Comparison of ENCODE assay signal across 25 cellular contexts in the genomic region with DNA sequence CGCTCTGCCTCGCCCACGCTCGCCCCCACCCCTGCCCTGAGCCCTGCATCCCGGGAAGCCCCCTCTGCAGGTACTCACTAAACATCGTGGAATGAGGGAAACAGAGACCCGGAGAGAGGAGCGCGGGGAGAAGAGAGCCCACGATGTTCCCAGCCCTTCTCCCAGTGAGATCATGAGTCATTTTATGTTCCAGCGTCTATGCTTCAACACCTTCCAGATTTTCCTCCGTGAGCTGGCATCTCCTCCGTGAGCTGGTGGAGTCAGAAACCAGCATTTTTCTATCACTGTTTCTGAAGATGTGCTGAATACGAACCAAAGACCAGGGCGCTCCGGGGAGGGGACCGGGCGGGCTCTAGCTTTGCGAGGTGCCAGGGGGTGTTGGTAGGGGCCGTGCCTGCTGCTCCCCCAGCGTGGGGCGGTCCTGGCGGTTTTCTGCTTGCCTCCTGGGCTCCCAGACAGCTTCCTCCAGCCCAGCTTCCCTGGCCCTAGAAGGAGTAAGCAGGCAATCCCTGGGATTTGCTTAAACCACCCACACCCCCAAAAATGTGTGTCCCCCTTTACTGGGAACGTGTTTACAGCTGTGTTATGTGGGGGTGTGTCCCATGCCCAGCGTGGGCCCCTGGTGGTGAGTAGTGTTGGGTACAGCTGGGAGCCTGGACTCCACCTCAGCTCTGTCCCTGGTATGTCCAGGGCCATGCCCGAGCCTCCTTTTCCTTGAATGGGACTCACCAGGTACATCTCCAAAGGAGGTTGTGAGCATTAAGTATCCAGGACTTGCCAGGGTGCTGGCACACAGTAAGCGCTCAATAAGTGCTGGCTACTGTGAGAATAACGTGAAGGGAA.
DNase-seq lines count a peak whose midpoint lies in the region; ATAC-seq, FAIRE-seq and TF ChIP-seq lines count a peak whose summit lies in the region.
"Had no signal": no experiment of that assay in that cellular context is flagged by ENCODE, and none has a peak within 500 bp of the region (broad histone marks: within the 10 kb centered on the region; RNA-seq: fewer than 3 reads in every experiment).

No MANE protein-coding gene starts in this region.

- no peaks in the 10 kb centered on the region for H3K36me3 ChIP-seq in GM23338 (ENCODE audit: insufficient read depth)
- no peaks in the 10 kb centered on the region for H3K36me3 ChIP-seq in GM12878 (ENCODE audit: control insufficient read depth in 2 of 2, insufficient read depth in 2 of 2, low read length in 1 of 2)
- H3K36me3 ChIP-seq in neuronal stem cell (replicated peaks in 1 of 2; ENCODE audit: control insufficient read depth in 2 of 2, insufficient read depth in 2 of 2, low read length in 2 of 2), result no peaks in the 10 kb centered on the region
- H3K36me3 ChIP-seq: gastrocnemius medialis, SJSA1 had no signal

- no peak overlapping the region for H3K9ac ChIP-seq in GM12878 (ENCODE audit: control insufficient read depth, insufficient read depth, low read length)
- H3K9ac ChIP-seq in neuronal stem cell (ENCODE audit: low read depth, low read length, poor library complexity), result peak overlapping the region; percentile 7

- no peaks in the 10 kb centered on the region for H3K27me3 Mint-ChIP-seq in GM23338 (ENCODE audit: insufficient read depth, low read depth, poor library complexity)

- no peak for TF ChIP-seq RAD21 in GM12878 (IDR thresholded peaks at IDR 0.05; ENCODE audit: insufficient read depth, low read depth, low read length)

- in situ Hi-C loops in GM12878 (cut with MboI), result no loop called here

- H3K23ac ChIP-seq in neuronal stem cell (ENCODE audit: low read depth, low read length, poor library complexity), result no peak overlapping the region

- SMC1A ChIA-PET in GM12878 (lab: Charles Lee; ENCODE audit: uncharacterized antibody, unreplicated experiment), result no interaction called here

- H3K9me3 ChIP-seq in GM12878 (replicated peaks; ENCODE audit: control insufficient read depth, insufficient read depth, low read length) (no peaks in the 10 kb centered on the region), neuronal stem cell (replicated peaks in 1 of 2; ENCODE audit: control insufficient read depth in 2 of 2, insufficient read depth in 1 of 2, low read depth in 1 of 2, low read length in 2 of 2) (peaks cover 0 to 2% of the 10 kb centered on the region in 2 donors)
- H3K9me3 ChIP-seq: gastrocnemius medialis, mucosa of descending colon, SJSA1, testis had no signal

- H3K36me3 Mint-ChIP-seq in GM23338 (ENCODE audit: low read depth), result no peaks in the 10 kb centered on the region

- H3K4me1 Mint-ChIP-seq in GM23338, result no peaks in the 10 kb centered on the region; the same call in 2 of the 3 replicates
- H3K4me1 Mint-ChIP-seq: nephron progenitor cell had no signal

- H2BK5ac ChIP-seq in neuronal stem cell (ENCODE audit: low read length), result peak overlapping the region; percentile 11

- no peak overlapping the region for H4K8ac ChIP-seq in neuronal stem cell (ENCODE audit: low read depth, low read length)

- no peaks in the 10 kb centered on the region for H3F3A ChIP-seq in GM23338 (replicated peaks; ENCODE audit: low read depth)

- H2AK5ac ChIP-seq in neuronal stem cell (ENCODE audit: low read depth, low read length), result peak overlapping the region; percentile 41

- H3K79me1 ChIP-seq in neuronal stem cell (ENCODE audit: low read depth, low read length), result no peaks in the 10 kb centered on the region

- no peak overlapping the region for H3K27ac Mint-ChIP-seq in GM23338
- H3K27ac Mint-ChIP-seq: activated naive CD4-positive, alpha-beta T cell treated with anti-CD3 and anti-CD28 coated beads for 36 hours; nephron progenitor cell; T-helper 17 cell had no signal

- POLR2A ChIA-PET in GM12878 (lab: Charles Lee), result no interaction called here

- H3K4me1 ChIP-seq in GM23338 (ENCODE audit: insufficient read depth), result no peaks in the 10 kb centered on the region
- no peaks in the 10 kb centered on the region for H3K4me1 ChIP-seq in GM12878 (ENCODE audit: control insufficient read depth, insufficient read depth, low read length)
- H3K4me1 ChIP-seq in neuronal stem cell (ENCODE audit: control insufficient read depth in 2 of 2, insufficient read depth in 1 of 2, low read depth in 1 of 2, low read length in 2 of 2), result peaks cover 0 to 2% of the 10 kb centered on the region in 2 donors
- H3K4me1 ChIP-seq: gastrocnemius medialis, SJSA1, testis had no signal

- CTCF ChIA-PET in GM12878 (lab: Yijun Ruan, JAX), result interaction anchor here (1.5 kb wide), 1 partner anchor 8 kb away, joined by 3 read pairs; no protein-coding TSS in a partner anchor

- no peak for FAIRE-seq in GM12878 (lab: Jason Lieb, UNC)
- FAIRE-seq: GM12891 had no signal

- no TSS peak for BruUV-seq in GM12878 (replicated peaks; lab: Mats Ljungman, UMichigan)

- no peak overlapping the region for H3K4me3 Mint-ChIP-seq in GM23338
- H3K4me3 Mint-ChIP-seq: activated naive CD4-positive, alpha-beta T cell treated with anti-CD3 and anti-CD28 coated beads for 36 hours; activated T-cell treated with anti-CD3 and anti-CD28 coated beads, Interleukin-2, amount 50 U/mL, for 4 hours; central memory CD8-positive, alpha-beta T cell; nephron progenitor cell; T-helper 17 cell had no signal

- H3K4me2 ChIP-seq in GM23338, result no peak overlapping the region
- no peak overlapping the region for H3K4me2 ChIP-seq in GM12878 (ENCODE audit: control insufficient read depth, insufficient read depth)
- no peak overlapping the region for H3K4me2 ChIP-seq in neuronal stem cell (ENCODE audit: insufficient read depth, low read length, poor library complexity, severe bottlenecking)

- RAD21 ChIA-PET in GM12878 (lab: Charles Lee; ENCODE audit: unreplicated experiment), result no interaction called here

- no peak overlapping the region for H3K4ac ChIP-seq in neuronal stem cell (ENCODE audit: low read length)

- H2BK120ac ChIP-seq in neuronal stem cell (ENCODE audit: low read depth, low read length), result no peak overlapping the region

- no peaks in the 10 kb centered on the region for H4K20me1 ChIP-seq in GM23338 (replicated peaks; ENCODE audit: insufficient read depth)
- no peaks in the 10 kb centered on the region for H4K20me1 ChIP-seq in GM12878 (ENCODE audit: control insufficient read depth, insufficient read depth)

- H3K18ac ChIP-seq in neuronal stem cell (ENCODE audit: low read length), result peak overlapping the region; percentile 83

- 0 out of 2 replicates have a peak, but pooled peaks cover 3% of the 10 kb centered on the region for H3K9me2 ChIP-seq in GM23338 (ENCODE audit: insufficient read depth)

- no peak for TF ChIP-seq EP300 in GM12878 (IDR thresholded peaks at IDR 0.05; ENCODE audit: borderline replicate concordance in 1 of 2, control insufficient read depth in 1 of 2, low read depth in 2 of 2, low read length in 2 of 2)

- H3K27ac ChIP-seq in GM23338 (ENCODE audit: low read depth) (no peak overlapping the region), GM12878 (ENCODE audit: control insufficient read depth, insufficient read depth) (no peak overlapping the region), neuronal stem cell (replicated peaks; ENCODE audit: low read length) (no peak overlapping the region)
- H3K27ac ChIP-seq: gastrocnemius medialis, SJSA1, testis had no signal

- WGBS in GM12878 (ENCODE audit: insufficient coverage, insufficient replicate concordance, low lambda C conversion rate, missing lambda C conversion rate), result 47% methylated on average over 27 of the region's 28 CpGs
- WGBS in neuronal stem cell (ENCODE audit: extremely low coverage in 2 of 2, insufficient read length in 2 of 2, insufficient replicate concordance in 1 of 2), 2 donors, result no CpG with 5 or more reads among the region's 28 CpGs

- H2AFZ ChIP-seq in GM23338 (no peak overlapping the region), GM12878 (ENCODE audit: control insufficient read depth, low read depth, low read length) (no peak overlapping the region), neuronal stem cell (ENCODE audit: low read length) (no peak overlapping the region)

- H3K4me3 ChIP-seq in GM23338 (no peak overlapping the region), GM12878 (no peak overlapping the region), neuronal stem cell (ENCODE audit: low read length in 2 of 2) (no peak overlapping the region)
- H3K4me3 ChIP-seq: gastrocnemius medialis, mucosa of descending colon, SJSA1 had no signal

- no peak overlapping the region for H3K14ac ChIP-seq in neuronal stem cell (ENCODE audit: low read length)

- ATAC-seq in GM23338 (peak; percentile 49; the same call in 2 of the 3 replicates), GM12878 (peak; percentile 21; the same call in 2 of the 3 replicates), HG03039 (IDR thresholded peaks at IDR 0.05; ENCODE audit: unreplicated experiment) (no peak)
- ATAC-seq: gastrocnemius medialis, mucosa of descending colon, T-helper 17 cell had no signal

- no peak for TF ChIP-seq POLR2A in GM12878 (IDR thresholded peaks at IDR 0.05; ENCODE audit: low read depth, low read length)

- intact Hi-C loops in GM12878 (cut with micrococcal nuclease; ENCODE audit: unreplicated experiment), result no loop called here

- H3K27me3 ChIP-seq in GM23338 (ENCODE audit: insufficient read depth), result no peaks in the 10 kb centered on the region
- no peaks in the 10 kb centered on the region; a peak in 1 of 4 replicates for H3K27me3 ChIP-seq in GM12878 (replicated peaks in 1 of 2; ENCODE audit: control insufficient read depth in 2 of 2, insufficient read depth in 2 of 2, low read length in 1 of 2)
- H3K27me3 ChIP-seq in neuronal stem cell (ENCODE audit: control insufficient read depth in 3 of 3, insufficient read depth in 3 of 3, low read depth in 1 of 3, low read length in 3 of 3), result peaks cover 0 to 5% (median 0%) of the 10 kb centered on the region in 3 experiments
- H3K27me3 ChIP-seq: testis had no signal

- no peak overlapping the region for H4K91ac ChIP-seq in neuronal stem cell (ENCODE audit: low read depth, low read length, poor library complexity)

- H2BK12ac ChIP-seq in neuronal stem cell (ENCODE audit: low read length), result no peak overlapping the region

- DNase-seq in GM03348 (ENCODE audit: low spot score) (peak; percentile 13), GM23338 (ENCODE audit: low spot score) (no peak), GM12878 (ENCODE audit: low read depth, low spot score) (no peak), neuronal stem cell (ENCODE audit: low spot score) (no peak), NK-92 (lab: John Stamatoyannopoulos, UW; ENCODE audit: unreplicated experiment) (no peak), GM10266 (ENCODE audit: extremely low spot score) (no peak)
- DNase-seq: activated T-cell treated with anti-CD3 and anti-CD28 coated beads, Interleukin-2, amount 50 U/mL, for 4 hours; AML-193; DMS53; gastrocnemius medialis; GF-D8; islet precursor cell; Kasumi-1; NCI-H187; NCI-H2227 treated with DMSO at 0.1 percent for 48 hours; NCI-H82; nephron progenitor cell; T-helper 17 cell; testis had no signal

- H2BK15ac ChIP-seq in neuronal stem cell (ENCODE audit: low read length), result no peak overlapping the region

- no peaks in the 10 kb centered on the region for H3K79me2 ChIP-seq in GM23338 (replicated peaks; ENCODE audit: insufficient read depth)
- no peaks in the 10 kb centered on the region for H3K79me2 ChIP-seq in GM12878 (ENCODE audit: control insufficient read depth, insufficient read depth, low read length)

- no peaks in the 10 kb centered on the region for H3K9me3 Mint-ChIP-seq in GM23338
- H3K9me3 Mint-ChIP-seq: activated naive CD4-positive, alpha-beta T cell treated with anti-CD3 and anti-CD28 coated beads for 36 hours; activated T-cell treated with anti-CD3 and anti-CD28 coated beads, Interleukin-2, amount 50 U/mL, for 4 hours; central memory CD8-positive, alpha-beta T cell; nephron progenitor cell had no signal

- no peak; a peak in 1 of 4 replicates for TF ChIP-seq CTCF in GM23338 (conservative IDR thresholded peaks at IDR 0.05; ENCODE audit: low read depth in 2 of 2)
- TF ChIP-seq CTCF in GM12878 (IDR thresholded peaks at IDR 0.05 in 2 of 3, conservative IDR thresholded peaks at IDR 0.05 in 1 of 3; ENCODE audit: control insufficient read depth in 2 of 3, extremely low read depth in 1 of 3, insufficient read depth in 1 of 3, low read depth in 3 of 3, low read length in 3 of 3), result no peak
- TF ChIP-seq CTCF in GM10266 (IDR thresholded peaks at IDR 0.05; ENCODE audit: control insufficient read depth, insufficient read depth, low read depth, missing control alignments), result no peak
